Comparison of ENCODE assay signal across 23 cellular contexts in the genomic region with DNA sequence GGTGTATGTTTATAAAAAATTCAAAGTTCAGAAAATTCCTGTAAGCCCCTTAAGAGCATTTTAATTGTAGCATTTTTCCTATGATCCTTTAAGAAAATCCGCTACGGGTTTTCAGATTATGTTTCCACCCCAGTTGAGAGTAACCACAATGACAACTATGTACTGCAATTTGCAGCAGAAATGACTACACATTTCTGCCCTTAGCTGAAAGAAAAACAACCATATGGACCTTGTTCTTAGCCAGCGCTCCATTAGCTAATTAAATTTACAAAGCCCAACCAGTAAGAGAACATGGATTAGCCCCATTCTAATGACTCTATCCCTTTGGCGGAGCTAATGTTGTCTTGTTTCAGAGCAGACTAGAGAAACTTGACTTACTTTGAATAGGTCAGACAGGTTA.
DNase-seq lines count a peak whose midpoint lies in the region; FAIRE-seq and TF ChIP-seq lines count a peak whose summit lies in the region.
"Had no signal": no experiment of that assay in that cellular context is flagged by ENCODE, and none has a peak within 500 bp of the region (broad histone marks: within the 10 kb centered on the region; RNA-seq: fewer than 3 reads in every experiment).

No MANE protein-coding gene starts in this region.

- H3K27ac ChIP-seq in astrocyte (ENCODE audit: low read depth, low read length) (no peak overlapping the region), dorsolateral prefrontal cortex (no peak overlapping the region)
- H3K27ac ChIP-seq: lower lobe of right lung, SK-N-MC had no signal

- peaks cover 38% of the 10 kb centered on the region for H3K4me1 Mint-ChIP-seq in astrocyte (ENCODE audit: low read depth, unreplicated experiment)
- H3K4me1 Mint-ChIP-seq: activated CD4-positive, alpha-beta T cell treated with anti-CD3 and anti-CD28 coated beads, Interleukin-2, amount 10 ng/mL, durations not matched to agents 7 days and 5 days; naive B cell had no signal

- no peak overlapping the region for H3K4me2 ChIP-seq in astrocyte (ENCODE audit: low read length)

- H3K36me3 Mint-ChIP-seq in astrocyte (ENCODE audit: low read depth, unreplicated experiment): no peaks in the 10 kb centered on the region
- H3K36me3 Mint-ChIP-seq: naive B cell had no signal

- peak; percentile 80 for FAIRE-seq in astrocyte (lab: Jason Lieb, UNC)

- H3K36me3 ChIP-seq in astrocyte (ENCODE audit: insufficient read depth, low read length): no peaks in the 10 kb centered on the region
- H3K36me3 ChIP-seq: lower lobe of right lung, uterus had no signal

- H3K4me3 Mint-ChIP-seq in astrocyte (ENCODE audit: unreplicated experiment): no peak overlapping the region
- H3K4me3 Mint-ChIP-seq: activated CD4-positive, alpha-beta T cell treated with anti-CD3 and anti-CD28 coated beads, Interleukin-2, amount 10 ng/mL, durations not matched to agents 7 days and 5 days; activated naive CD4-positive, alpha-beta T cell treated with anti-CD3 and anti-CD28 coated beads for 36 hours; endodermal cell; naive B cell had no signal

- TF ChIP-seq CTCF in astrocyte (IDR thresholded peaks at IDR 0.05; ENCODE audit: insufficient read depth, low read depth, low read length) (no peak), dorsolateral prefrontal cortex (IDR thresholded peaks at IDR 0.05 in 54 of 56, conservative IDR thresholded peaks at IDR 0.05 in 2 of 56; ENCODE audit: low read depth in 1 of 56, partially characterized antibody in 56 of 56) (no peak)

- no peaks in the 10 kb centered on the region for H3K9me3 Mint-ChIP-seq in astrocyte (ENCODE audit: unreplicated experiment)

- peak overlapping the region; percentile 60 for H3K27ac Mint-ChIP-seq in astrocyte (ENCODE audit: unreplicated experiment)
- H3K27ac Mint-ChIP-seq: activated CD4-positive, alpha-beta T cell treated with anti-CD3 and anti-CD28 coated beads, Interleukin-2, amount 10 ng/mL, durations not matched to agents 7 days and 5 days; activated naive CD4-positive, alpha-beta T cell treated with anti-CD3 and anti-CD28 coated beads for 36 hours; endodermal cell; naive B cell; progenitor cell of endocrine pancreas had no signal

- no peaks in the 10 kb centered on the region for H3K9me3 ChIP-seq in astrocyte (ENCODE audit: insufficient read depth, low read depth, low read length)
- H3K9me3 ChIP-seq: lower lobe of right lung, uterus had no signal

- no peaks in the 10 kb centered on the region for H4K20me1 ChIP-seq in astrocyte (ENCODE audit: insufficient read depth, low read length)

- intact Hi-C loops in dorsolateral prefrontal cortex (cut with DNase I): no loop called here

- no peaks in the 10 kb centered on the region for H3K27me3 ChIP-seq in astrocyte (ENCODE audit: insufficient read depth, low read length)
- no peaks in the 10 kb centered on the region for H3K27me3 ChIP-seq in dorsolateral prefrontal cortex
- H3K27me3 ChIP-seq: uterus had no signal

- H2AFZ ChIP-seq in astrocyte (ENCODE audit: low read depth, low read length): no peak overlapping the region

- H3K9ac ChIP-seq in astrocyte (ENCODE audit: low read length): no peak overlapping the region

- no peaks in the 10 kb centered on the region for H3K27me3 Mint-ChIP-seq in astrocyte (ENCODE audit: low read depth, unreplicated experiment)
- H3K27me3 Mint-ChIP-seq: activated CD4-positive, alpha-beta T cell treated with anti-CD3 and anti-CD28 coated beads, Interleukin-2, amount 10 ng/mL, durations not matched to agents 7 days and 5 days; naive B cell; progenitor cell of endocrine pancreas had no signal

- H3K4me1 ChIP-seq in astrocyte (ENCODE audit: insufficient read depth, low read length): peaks cover 5% of the 10 kb centered on the region
- H3K4me1 ChIP-seq: lower lobe of right lung had no signal

- DNase-seq in AG20443 (ENCODE audit: low spot score): peak; percentile 34
- DNase-seq in LHCN-M2 (ENCODE audit: low read depth): peak; percentile 73
- DNase-seq in astrocyte (ENCODE audit: low read depth): peak; percentile 61
- peak; percentile 35 for DNase-seq in iris pigment epithelial cell (ENCODE audit: low read depth)
- no peak for DNase-seq in dorsolateral prefrontal cortex
- DNase-seq in activated CD4-positive, alpha-beta T cell treated with anti-CD3 and anti-CD28 coated beads, Interleukin-2, amount 50 U/mL, for 48 hours: no peak
- no peak for DNase-seq in activated CD4-positive, alpha-beta T cell treated with anti-CD3 and anti-CD28 coated beads for 48 hours
- no peak for DNase-seq in NCI-H774 (lab: John Stamatoyannopoulos, UW)
- DNase-seq: activated CD4-positive, alpha-beta T cell treated with anti-CD3 and anti-CD28 coated beads, Interleukin-2, amount 10 ng/mL, durations not matched to agents 7 days and 5 days; activated naive CD4-positive, alpha-beta T cell treated with anti-CD3 and anti-CD28 coated beads for 36 hours; activated T-cell treated with anti-CD3 and anti-CD28 coated beads for 4 hours; endodermal cell; GOT3; Karpas-422; lower lobe of right lung; naive B cell; NCI-H146; NCI-H510A treated with DMSO at 0.1 percent for 48 hours; stimulated activated CD4-positive, alpha-beta T cell treated with anti-CD3 and anti-CD28 coated beads, Interleukin-12 subunit alpha, Interleukin-12 subunit beta, amount 100 ng/mL, for 4 hours; stimulated activated naive CD8-positive, alpha-beta T cell treated with anti-CD3 and anti-CD28 coated beads, Interleukin-15, Interleukin-2, amounts not matched to agents 100 U/mL and 50 U/mL, for 24 hours; uterus had no signal

- H3K4me3 ChIP-seq in astrocyte (ENCODE audit: insufficient read depth, low read depth, low read length) (no peak overlapping the region), dorsolateral prefrontal cortex (no peak overlapping the region)
- H3K4me3 ChIP-seq: lower lobe of right lung, SK-N-MC, uterus had no signal

- H3K79me2 ChIP-seq in astrocyte (ENCODE audit: insufficient read depth, low read length): no peaks in the 10 kb centered on the region

Comparison
In these comparisons a context has a peak if more than half of its experiments do, and no peak if none do; other contexts are left out.
1. DNase-seq: peak in AG20443 (single experiment), LHCN-M2 (single experiment), astrocyte (single experiment) and iris pigment epithelial cell (single experiment); none in dorsolateral prefrontal cortex (0 of 10), activated CD4-positive, alpha-beta T cell treated with anti-CD3 and anti-CD28 coated beads, Interleukin-2, amount 50 U/mL, for 48 hours (0 of 2), activated CD4-positive, alpha-beta T cell treated with anti-CD3 and anti-CD28 coated beads for 48 hours (single experiment) and NCI-H774 (single experiment).